Comparison of ENCODE assay signal across 25 cellular contexts in the genomic region with DNA sequence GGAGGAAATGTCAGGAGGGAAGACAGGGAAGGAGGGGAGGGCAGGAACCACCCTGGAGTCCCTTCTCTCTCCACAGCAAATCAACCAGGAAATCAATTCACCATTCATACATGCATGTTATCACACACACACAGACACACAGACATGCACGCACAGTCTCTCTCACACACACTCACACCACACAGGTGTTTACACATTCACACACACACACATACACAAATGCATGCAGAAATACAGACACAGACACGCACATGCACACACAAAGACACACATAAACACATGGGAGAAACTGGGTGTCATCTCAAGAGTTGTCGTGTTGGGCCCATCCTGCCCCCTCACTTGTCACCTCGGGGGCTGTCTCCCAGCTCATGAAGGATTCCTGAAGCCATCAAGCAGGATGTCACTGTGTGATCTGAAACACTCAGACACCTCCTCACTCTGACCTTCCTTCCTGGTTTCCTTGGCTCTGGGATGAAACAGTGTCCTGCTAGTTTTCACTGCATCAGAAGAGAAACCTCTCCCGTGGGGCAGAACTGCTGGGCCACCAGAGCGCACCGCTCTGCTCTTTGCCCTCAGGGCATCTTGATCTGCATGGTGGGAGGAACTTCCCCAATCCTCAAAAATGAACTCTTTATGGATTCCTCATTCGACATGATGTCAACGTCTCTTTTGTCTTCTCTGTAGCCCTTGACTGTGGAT. TPM values are rescaled to one million over a fixed set of nuclear protein-coding genes. Genes with fewer than 3 reads are reported as not detected.
A peak's percentile ranks its signal among the peaks of the same experiment; 100 is the strongest.
DNase-seq lines count a peak whose midpoint lies in the region; ATAC-seq, FAIRE-seq and TF ChIP-seq lines count a peak whose summit lies in the region.
"Had no signal": no experiment of that assay in that cellular context is flagged by ENCODE, and none has a peak within 500 bp of the region (broad histone marks: within the 10 kb centered on the region; RNA-seq: fewer than 3 reads in every experiment).

No MANE protein-coding gene starts in this region.

- TF ChIP-seq CTCF in mammary epithelial cell (conservative IDR thresholded peaks at IDR 0.05 in 1 of 2, IDR thresholded peaks at IDR 0.05 in 1 of 2; ENCODE audit: extremely low read depth in 1 of 2, insufficient read depth in 1 of 2, low read depth in 1 of 2, low read length in 2 of 2) = no peak
- TF ChIP-seq CTCF in MCF 10A (IDR thresholded peaks at IDR 0.05; ENCODE audit: unreplicated experiment) = no peak
- no peak for TF ChIP-seq CTCF in HepG2 (CRISPR knock-in tag; IDR thresholded peaks at IDR 0.05)
- TF ChIP-seq CTCF in vagina (IDR thresholded peaks at IDR 0.05) = no peak

- CTCF ChIA-PET in mammary epithelial cell (lab: Charles Lee; ENCODE audit: low non-redundant PET) (no interaction called here), MCF 10A (lab: Yijun Ruan, JAX) (interaction anchor here (0.7 kb wide), 1 partner anchor 79 kb away, joined by 4 read pairs; no protein-coding TSS in a partner anchor), HepG2 (lab: Yijun Ruan, JAX; ENCODE audit: low intra/inter-chr PET ratio, low total read pairs) (no interaction called here)

- 60% methylated on average over 8 of the region's 9 CpGs for WGBS in mammary epithelial cell (ENCODE audit: low coverage, missing lambda C conversion rate)
- WGBS in HepG2 (ENCODE audit: low lambda C conversion rate) = 32% methylated on average over 9 of the region's 9 CpGs

- H3K27me3 Mint-ChIP-seq in MCF 10A (ENCODE audit: insufficient read depth, unreplicated experiment) = no peaks in the 10 kb centered on the region

- H3K36me3 Mint-ChIP-seq in MCF 10A (ENCODE audit: insufficient read depth, unreplicated experiment) = peaks cover 6% of the 10 kb centered on the region
- H3K36me3 Mint-ChIP-seq: CD4-positive, CD25-positive, alpha-beta regulatory T cell had no signal

- H4K20me1 ChIP-seq in mammary epithelial cell (ENCODE audit: insufficient read depth, low read length) (no peaks in the 10 kb centered on the region), HepG2 (ENCODE audit: insufficient read depth, low read length) (no peaks in the 10 kb centered on the region)

- no peak for DNase-seq in mammary epithelial cell
- DNase-seq in MCF 10A (ENCODE audit: unreplicated experiment) = no peak
- no peak for DNase-seq in HepG2 (ENCODE audit: low spot score)
- DNase-seq in vagina (ENCODE audit: extremely low spot score in 2 of 2) = peak; percentile 37 to 60
- DNase-seq in retina = no peak
- DNase-seq: BE2C; CD4-positive, CD25-positive, alpha-beta regulatory T cell; COR-L47; DMS153; GF-D8; HCEC 1CT; NCI-H1105; NCI-H1694; NCI-H510A; NCI-H748 treated with DMSO at 0.1 percent for 48 hours; NK-92 treated with Interleukin-12 subunit alpha and Interleukin-12 subunit beta, amount 100 ng/mL, for 24 hours had no signal

- H2AFZ ChIP-seq in mammary epithelial cell (ENCODE audit: low read depth, low read length) (no peak overlapping the region), HepG2 (ENCODE audit: low read length) (no peak overlapping the region)
- H2AFZ ChIP-seq: GM23248 had no signal

- no peaks in the 10 kb centered on the region for H3K36me3 ChIP-seq in mammary epithelial cell (ENCODE audit: insufficient read depth, low read length)
- no peaks in the 10 kb centered on the region for H3K36me3 ChIP-seq in HepG2 (replicated peaks in 1 of 2; ENCODE audit: control insufficient read depth in 1 of 2, insufficient read depth in 2 of 2, low read length in 2 of 2)
- no peaks in the 10 kb centered on the region for H3K36me3 ChIP-seq in vagina
- H3K36me3 ChIP-seq: BE2C had no signal

- POLR2A ChIA-PET in MCF 10A (lab: Yijun Ruan, JAX) (interaction anchor here (0.7 to 1.2 kb wide), 2 partner anchors 25 to 50 kb away, joined by 3 read pairs; no protein-coding TSS in a partner anchor), HepG2 (lab: Yijun Ruan, JAX) (no interaction called here)

- no peak for FAIRE-seq in HepG2 (lab: Jason Lieb, UNC)
- FAIRE-seq: A204.1, GM12878, GM19239, RCC 7860 had no signal

- BruUV-seq in mammary epithelial cell (replicated peaks; lab: Mats Ljungman, UMichigan) = TSS peak; percentile 98
- BruUV-seq in MCF 10A (replicated peaks; lab: Mats Ljungman, UMichigan) = no TSS peak
- BruUV-seq in HepG2 (replicated peaks; lab: Mats Ljungman, UMichigan) = no TSS peak

- peaks cover 10% of the 10 kb centered on the region for H3K4me1 Mint-ChIP-seq in MCF 10A (ENCODE audit: insufficient read depth, unreplicated experiment)
- H3K4me1 Mint-ChIP-seq: CD4-positive, CD25-positive, alpha-beta regulatory T cell had no signal

- H3K27me3 ChIP-seq in mammary epithelial cell (ENCODE audit: insufficient read depth, low read length) = no peaks in the 10 kb centered on the region
- H3K27me3 ChIP-seq in HepG2 (ENCODE audit: control insufficient read depth in 1 of 2, insufficient read depth in 2 of 2, low read length in 2 of 2) = peaks cover 3 to 38% of the 10 kb centered on the region in 2 experiments; a peak in 4 of 5 replicates
- H3K27me3 ChIP-seq in vagina = no peaks in the 10 kb centered on the region

- H3K4me3 ChIP-seq in mammary epithelial cell (replicated peaks in 1 of 3; ENCODE audit: insufficient read depth in 1 of 3, low read depth in 2 of 3, low read length in 3 of 3) = no peak overlapping the region
- H3K4me3 ChIP-seq in HepG2 (replicated peaks in 1 of 3; ENCODE audit: insufficient read depth in 1 of 3, low read depth in 2 of 3, low read length in 3 of 3) = no peak overlapping the region
- H3K4me3 ChIP-seq in vagina = no peak overlapping the region
- H3K4me3 ChIP-seq: GM12878, GM23248 had no signal

- H3K27ac ChIP-seq in mammary epithelial cell (ENCODE audit: insufficient read depth, low read depth, low read length) (no peak overlapping the region), HepG2 (ENCODE audit: extremely low read length, insufficient read depth, low read length) (no peak overlapping the region), vagina (no peak overlapping the region)
- H3K27ac ChIP-seq: GM23248, HL-60 had no signal

- dilution Hi-C loops in mammary epithelial cell (cut with HindIII; ENCODE audit: low sequenced_read_pairs) = no loop called here

- H3K9me3 Mint-ChIP-seq in MCF 10A (ENCODE audit: unreplicated experiment) = no peaks in the 10 kb centered on the region

- TF ChIP-seq RAD21 in HepG2 (CRISPR knock-in tag; IDR thresholded peaks at IDR 0.05) = no peak

- intact Hi-C loops in mammary epithelial cell (cut with micrococcal nuclease) (loop anchor here (2.0 kb wide), 1 partner anchor 13 kb away; no protein-coding TSS in a partner anchor), MCF 10A (cut with micrococcal nuclease) (no loop called here), HepG2 (cut with micrococcal nuclease; ENCODE audit: unreplicated experiment) (no loop called here), vagina (cut with DNase I) (no loop called here)

- H3K4me2 ChIP-seq in mammary epithelial cell (ENCODE audit: insufficient read depth, low read depth, low read length) (no peak overlapping the region), HepG2 (ENCODE audit: low read depth, low read length) (no peak overlapping the region)

- no peak overlapping the region for H3K4me3 Mint-ChIP-seq in MCF 10A (ENCODE audit: unreplicated experiment)

- TF ChIP-seq EP300 in HepG2 (IDR thresholded peaks at IDR 0.05; ENCODE audit: low read depth in 2 of 2, low read length in 2 of 2) (no peak), HepG2 (CRISPR knock-in tag; IDR thresholded peaks at IDR 0.05; ENCODE audit: borderline replicate concordance) (no peak)

- H3K27ac Mint-ChIP-seq in MCF 10A (ENCODE audit: low read depth, unreplicated experiment) = no peak overlapping the region
- H3K27ac Mint-ChIP-seq: CD4-positive, CD25-positive, alpha-beta regulatory T cell had no signal

- peaks cover 5% of the 10 kb centered on the region for H3K4me1 ChIP-seq in mammary epithelial cell (ENCODE audit: insufficient read depth, low read length)
- no peaks in the 10 kb centered on the region for H3K4me1 ChIP-seq in HepG2 (ENCODE audit: insufficient read depth, low read length)
- H3K4me1 ChIP-seq in vagina = no peaks in the 10 kb centered on the region
- H3K4me1 ChIP-seq: BE2C had no signal

- H3K79me2 ChIP-seq in mammary epithelial cell (ENCODE audit: insufficient read depth, low read length) (no peaks in the 10 kb centered on the region), HepG2 (ENCODE audit: insufficient read depth, low read length) (no peaks in the 10 kb centered on the region)

- ATAC-seq in HepG2 (no peak), HG03025 (IDR thresholded peaks at IDR 0.05; ENCODE audit: low FRiP score, unreplicated experiment) (no peak)
- ATAC-seq: GM12878, Right ventricle myocardium inferior had no signal

- H3K9me3 ChIP-seq in mammary epithelial cell (replicated peaks; ENCODE audit: insufficient read depth, low read length) (no peaks in the 10 kb centered on the region), HepG2 (ENCODE audit: low read length) (peaks cover 5% of the 10 kb centered on the region), vagina (peaks cover under 1% of the 10 kb centered on the region)
- H3K9me3 ChIP-seq: BE2C had no signal

- in situ Hi-C loops in mammary epithelial cell (cut with MboI; ENCODE audit: low sequenced_read_pairs in 2 of 2) (loop anchor here in 1 of 2 donors (25.0 kb wide), 1 partner anchor 351 kb away; the partner anchor contains the start of gene GINM1), HepG2 (cut with HindIII; ENCODE audit: extremely low pct_ligation_motif_present, low pct_unique_long_range_greater_than_20kb) (no loop called here)

- TF ChIP-seq POLR2A in HepG2 (IDR thresholded peaks at IDR 0.05; ENCODE audit: insufficient read depth in 1 of 2, low read depth in 2 of 2, low read length in 2 of 2) = no peak
- TF ChIP-seq POLR2A in vagina (IDR thresholded peaks at IDR 0.05) = no peak

- H3K9ac ChIP-seq in mammary epithelial cell (ENCODE audit: insufficient read depth, low read length) = no peak overlapping the region
- H3K9ac ChIP-seq in HepG2 (ENCODE audit: insufficient read depth, low read depth, low read length) = no peak overlapping the region
- H3K9ac ChIP-seq: GM23248 had no signal

RNA-seq across cellular contexts. Expression of gene RAET1G, which starts 9.2 kb away (rescaled TPM):
- total RNA-seq in mammary epithelial cell (10 to 100 TPM in 1 of 2 donors, 1 to 10 TPM in 1; 6.3 to 28.8 TPM), MCF 10A (2022) (8.3 and 9.9 TPM in 2 replicates), HepG2 (2016; rRNA removed; fragmentation: Illumina TruSeq; extraction: Trizol) (not detected in 2 replicates), vagina (4.9 TPM)
- polyA plus RNA-seq in mammary epithelial cell (32.3 TPM), HepG2 (2011; rRNA removed) (not detected in 2 replicates)
- 3.1 TPM for polyA minus RNA-seq in mammary epithelial cell
- total RNA-seq in HepG2 (2016; cell fraction: cytosol; rRNA removed; fragmentation: Illumina TruSeq; extraction: Trizol; ENCODE audit: low read depth) = not detected in 2 replicates
- not detected in 2 replicates for total RNA-seq in HepG2 (2016; cell fraction: insoluble cytoplasmic fraction; rRNA removed; fragmentation: Illumina TruSeq; extraction: Trizol)
- not detected in 2 replicates for total RNA-seq in HepG2 (2016; cell fraction: membrane; rRNA removed; fragmentation: Illumina TruSeq; extraction: Trizol)
- not detected in 2 replicates for total RNA-seq in HepG2 (2016; cell fraction: nucleus; rRNA removed; fragmentation: Illumina TruSeq; extraction: Trizol)
- polyA plus RNA-seq in HepG2 (2011; cell fraction: cytosol; rRNA removed) = not detected in 2 replicates
- polyA plus RNA-seq in HepG2 (2011; cell fraction: nucleus; rRNA removed) = not detected in 2 replicates
- polyA plus RNA-seq in HepG2 (2012) = not detected in 2 replicates
- not detected in 2 replicates for polyA plus RNA-seq in HepG2 (2016; cell fraction: cytosol; fragmentation: Illumina TruSeq; extraction: Trizol; ENCODE audit: low read depth)
- not detected in 2 replicates for polyA plus RNA-seq in HepG2 (2016; cell fraction: insoluble cytoplasmic fraction; fragmentation: Illumina TruSeq; extraction: Trizol; ENCODE audit: low read depth)
- not detected in 2 replicates for polyA plus RNA-seq in HepG2 (2016; cell fraction: membrane; fragmentation: Illumina TruSeq; extraction: Trizol; ENCODE audit: low read depth)
- polyA plus RNA-seq in HepG2 (2016; cell fraction: nucleus; fragmentation: Illumina TruSeq; extraction: Trizol; ENCODE audit: insufficient read depth, low read depth) = not detected in 2 replicates
- 6.1 TPM in 1 of 2 replicates, not detected in the other for polyA minus RNA-seq in HepG2 (2011; rRNA and poly(A)+ RNA removed; ENCODE audit: low replicate concordance)
- polyA minus RNA-seq in HepG2 (2011; cell fraction: cytosol; rRNA and poly(A)+ RNA removed) = not detected in 2 replicates
- polyA minus RNA-seq in HepG2 (2011; cell fraction: nucleus; rRNA and poly(A)+ RNA removed) = not detected in 2 replicates
- total RNA-seq: GM12878, SK-MEL-5 had no signal
- polyA plus RNA-seq: CD4-positive, CD25-positive, alpha-beta regulatory T cell; GM12878 had no signal

RNA-seq across cellular contexts. Expression of gene RAET1E, which starts 15.8 kb away (rescaled TPM):
- total RNA-seq in mammary epithelial cell = 10 to 100 TPM in 1 of 2 donors, 1 to 10 TPM in 1; 9.2 to 15.0 TPM
- 18.5 TPM for polyA plus RNA-seq in mammary epithelial cell
- not detected for polyA minus RNA-seq in mammary epithelial cell
- 28.9 and 37.6 TPM in 2 replicates for total RNA-seq in MCF 10A (2022)
- total RNA-seq in HepG2 (2016; rRNA removed; fragmentation: Illumina TruSeq; extraction: Trizol) = not detected in 2 replicates
- total RNA-seq in HepG2 (2016; cell fraction: cytosol; rRNA removed; fragmentation: Illumina TruSeq; extraction: Trizol; ENCODE audit: low read depth) = not detected in 2 replicates
- total RNA-seq in HepG2 (2016; cell fraction: insoluble cytoplasmic fraction; rRNA removed; fragmentation: Illumina TruSeq; extraction: Trizol) = not detected in 2 replicates
- not detected in 2 replicates for total RNA-seq in HepG2 (2016; cell fraction: membrane; rRNA removed; fragmentation: Illumina TruSeq; extraction: Trizol)
- not detected in 2 replicates for total RNA-seq in HepG2 (2016; cell fraction: nucleus; rRNA removed; fragmentation: Illumina TruSeq; extraction: Trizol)
- not detected in 2 replicates for polyA plus RNA-seq in HepG2 (2011; rRNA removed)
- polyA plus RNA-seq in HepG2 (2011; cell fraction: cytosol; rRNA removed) = not detected in 2 replicates
- not detected in 2 replicates for polyA plus RNA-seq in HepG2 (2011; cell fraction: nucleus; rRNA removed)
- polyA plus RNA-seq in HepG2 (2012) = not detected in 2 replicates
- not detected in 2 replicates for polyA plus RNA-seq in HepG2 (2016; cell fraction: cytosol; fragmentation: Illumina TruSeq; extraction: Trizol; ENCODE audit: low read depth)
- not detected in 2 replicates for polyA plus RNA-seq in HepG2 (2016; cell fraction: insoluble cytoplasmic fraction; fragmentation: Illumina TruSeq; extraction: Trizol; ENCODE audit: low read depth)
- polyA plus RNA-seq in HepG2 (2016; cell fraction: membrane; fragmentation: Illumina TruSeq; extraction: Trizol; ENCODE audit: low read depth) = not detected in 2 replicates
- polyA plus RNA-seq in HepG2 (2016; cell fraction: nucleus; fragmentation: Illumina TruSeq; extraction: Trizol; ENCODE audit: insufficient read depth, low read depth) = not detected in 2 replicates
- polyA minus RNA-seq in HepG2 (2011; rRNA and poly(A)+ RNA removed; ENCODE audit: low replicate concordance) = 19.1 TPM in 1 of 2 replicates, not detected in the other
- polyA minus RNA-seq in HepG2 (2011; cell fraction: cytosol; rRNA and poly(A)+ RNA removed) = not detected in 2 replicates
- polyA minus RNA-seq in HepG2 (2011; cell fraction: nucleus; rRNA and poly(A)+ RNA removed) = not detected in 2 replicates
- 27.5 TPM for total RNA-seq in vagina
- total RNA-seq: CD4-positive, CD25-positive, alpha-beta regulatory T cell; GM12878; SK-MEL-5 had no signal
- polyA plus RNA-seq: CD4-positive, CD25-positive, alpha-beta regulatory T cell; GM12878 had no signal

RNA-seq across cellular contexts. Expression of gene ULBP2, which starts 28.1 kb away (rescaled TPM):
- 10 to 100 TPM; 12.9 to 14.5 TPM for total RNA-seq in mammary epithelial cell
- polyA plus RNA-seq in mammary epithelial cell = 20.7 TPM
- 1.7 TPM for polyA minus RNA-seq in mammary epithelial cell
- total RNA-seq in MCF 10A (2022) = 3.1 and 5.2 TPM in 2 replicates
- not detected in 2 replicates for total RNA-seq in HepG2 (2016; rRNA removed; fragmentation: Illumina TruSeq; extraction: Trizol)
- total RNA-seq in HepG2 (2016; cell fraction: cytosol; rRNA removed; fragmentation: Illumina TruSeq; extraction: Trizol; ENCODE audit: low read depth) = not detected in 2 replicates
- total RNA-seq in HepG2 (2016; cell fraction: insoluble cytoplasmic fraction; rRNA removed; fragmentation: Illumina TruSeq; extraction: Trizol) = not detected in 2 replicates
- not detected in 2 replicates for total RNA-seq in HepG2 (2016; cell fraction: membrane; rRNA removed; fragmentation: Illumina TruSeq; extraction: Trizol)
- total RNA-seq in HepG2 (2016; cell fraction: nucleus; rRNA removed; fragmentation: Illumina TruSeq; extraction: Trizol) = not detected in 2 replicates
- polyA plus RNA-seq in HepG2 (2011; rRNA removed) = not detected in 2 replicates
- polyA plus RNA-seq in HepG2 (2011; cell fraction: cytosol; rRNA removed) = not detected in 2 replicates
- not detected in 2 replicates for polyA plus RNA-seq in HepG2 (2011; cell fraction: nucleus; rRNA removed)
- not detected in 2 replicates for polyA plus RNA-seq in HepG2 (2012)
- polyA plus RNA-seq in HepG2 (2016; cell fraction: cytosol; fragmentation: Illumina TruSeq; extraction: Trizol; ENCODE audit: low read depth) = not detected in 2 replicates
- polyA plus RNA-seq in HepG2 (2016; cell fraction: insoluble cytoplasmic fraction; fragmentation: Illumina TruSeq; extraction: Trizol; ENCODE audit: low read depth) = not detected in 2 replicates
- polyA plus RNA-seq in HepG2 (2016; cell fraction: membrane; fragmentation: Illumina TruSeq; extraction: Trizol; ENCODE audit: low read depth) = not detected in 2 replicates
- not detected in 2 replicates for polyA plus RNA-seq in HepG2 (2016; cell fraction: nucleus; fragmentation: Illumina TruSeq; extraction: Trizol; ENCODE audit: insufficient read depth, low read depth)
- not detected in 2 replicates for polyA minus RNA-seq in HepG2 (2011; rRNA and poly(A)+ RNA removed; ENCODE audit: low replicate concordance)
- polyA minus RNA-seq in HepG2 (2011; cell fraction: cytosol; rRNA and poly(A)+ RNA removed) = not detected in 2 replicates
- not detected in 2 replicates for polyA minus RNA-seq in HepG2 (2011; cell fraction: nucleus; rRNA and poly(A)+ RNA removed)
- total RNA-seq in vagina = not detected

RNA-seq across cellular contexts. Expression of gene LRP11, which starts 49.5 kb away (rescaled TPM):
- total RNA-seq in mammary epithelial cell = 10 to 100 TPM; 67.5 to 71.3 TPM
- polyA plus RNA-seq in mammary epithelial cell = 35.9 TPM
- polyA minus RNA-seq in mammary epithelial cell = 57.5 TPM
- 38.1 and 46.1 TPM in 2 replicates for total RNA-seq in MCF 10A (2022)
- 32.1 and 48.9 TPM in 2 replicates for total RNA-seq in HepG2 (2016; rRNA removed; fragmentation: Illumina TruSeq; extraction: Trizol)
- 13.6 and 13.7 TPM in 2 replicates for total RNA-seq in HepG2 (2016; cell fraction: cytosol; rRNA removed; fragmentation: Illumina TruSeq; extraction: Trizol; ENCODE audit: low read depth)
- 32.2 and 47.6 TPM in 2 replicates for total RNA-seq in HepG2 (2016; cell fraction: insoluble cytoplasmic fraction; rRNA removed; fragmentation: Illumina TruSeq; extraction: Trizol)
- total RNA-seq in HepG2 (2016; cell fraction: membrane; rRNA removed; fragmentation: Illumina TruSeq; extraction: Trizol) = 24.5 and 28.9 TPM in 2 replicates
- total RNA-seq in HepG2 (2016; cell fraction: nucleus; rRNA removed; fragmentation: Illumina TruSeq; extraction: Trizol) = 41.9 and 47.5 TPM in 2 replicates
- polyA plus RNA-seq in HepG2 (2011; rRNA removed) = 32.4 and 35.8 TPM in 2 replicates
- polyA plus RNA-seq in HepG2 (2011; cell fraction: cytosol; rRNA removed) = 25.8 and 29.0 TPM in 2 replicates
- polyA plus RNA-seq in HepG2 (2011; cell fraction: nucleus; rRNA removed) = 17.4 and 23.9 TPM in 2 replicates
- polyA plus RNA-seq in HepG2 (2012) = 41.6 TPM in 2 replicates
- polyA plus RNA-seq in HepG2 (2016; cell fraction: cytosol; fragmentation: Illumina TruSeq; extraction: Trizol; ENCODE audit: low read depth) = 5.0 and 5.9 TPM in 2 replicates
- 33.9 and 34.7 TPM in 2 replicates for polyA plus RNA-seq in HepG2 (2016; cell fraction: insoluble cytoplasmic fraction; fragmentation: Illumina TruSeq; extraction: Trizol; ENCODE audit: low read depth)
- 16.2 and 18.5 TPM in 2 replicates for polyA plus RNA-seq in HepG2 (2016; cell fraction: membrane; fragmentation: Illumina TruSeq; extraction: Trizol; ENCODE audit: low read depth)
- 61.0 and 62.4 TPM in 2 replicates for polyA plus RNA-seq in HepG2 (2016; cell fraction: nucleus; fragmentation: Illumina TruSeq; extraction: Trizol; ENCODE audit: insufficient read depth, low read depth)
- 115 and 160 TPM in 2 replicates for polyA minus RNA-seq in HepG2 (2011; rRNA and poly(A)+ RNA removed; ENCODE audit: low replicate concordance)
- 33.6 and 36.5 TPM in 2 replicates for polyA minus RNA-seq in HepG2 (2011; cell fraction: cytosol; rRNA and poly(A)+ RNA removed)
- polyA minus RNA-seq in HepG2 (2011; cell fraction: nucleus; rRNA and poly(A)+ RNA removed) = 18.3 and 25.0 TPM in 2 replicates
- total RNA-seq in vagina = 35.1 TPM

RNA-seq across cellular contexts. Expression of gene ULBP1, which starts 50.1 kb away (rescaled TPM):
- total RNA-seq in mammary epithelial cell (10 to 100 TPM in 1 of 2 donors, 1 to 10 TPM in 1; 5.2 to 23.5 TPM), MCF 10A (2022) (not detected in 2 replicates), HepG2 (2016; rRNA removed; fragmentation: Illumina TruSeq; extraction: Trizol) (0.04 TPM in 1 of 2 replicates, not detected in the other), vagina (not detected)
- polyA plus RNA-seq in mammary epithelial cell (1.3 TPM), HepG2 (2011; rRNA removed) (0.08 and 0.09 TPM in 2 replicates)
- polyA minus RNA-seq in mammary epithelial cell = not detected
- not detected in 2 replicates for total RNA-seq in HepG2 (2016; cell fraction: cytosol; rRNA removed; fragmentation: Illumina TruSeq; extraction: Trizol; ENCODE audit: low read depth)
- total RNA-seq in HepG2 (2016; cell fraction: insoluble cytoplasmic fraction; rRNA removed; fragmentation: Illumina TruSeq; extraction: Trizol) = 0.06 TPM in 1 of 2 replicates, not detected in the other
- total RNA-seq in HepG2 (2016; cell fraction: membrane; rRNA removed; fragmentation: Illumina TruSeq; extraction: Trizol) = not detected in 2 replicates
- 0.12 TPM in 1 of 2 replicates, not detected in the other for total RNA-seq in HepG2 (2016; cell fraction: nucleus; rRNA removed; fragmentation: Illumina TruSeq; extraction: Trizol)
- polyA plus RNA-seq in HepG2 (2011; cell fraction: cytosol; rRNA removed) = 0.11 and 0.13 TPM in 2 replicates
- 0.05 and 0.10 TPM in 2 replicates for polyA plus RNA-seq in HepG2 (2011; cell fraction: nucleus; rRNA removed)
- 0.27 and 0.39 TPM in 2 replicates for polyA plus RNA-seq in HepG2 (2012)
- not detected in 2 replicates for polyA plus RNA-seq in HepG2 (2016; cell fraction: cytosol; fragmentation: Illumina TruSeq; extraction: Trizol; ENCODE audit: low read depth)
- polyA plus RNA-seq in HepG2 (2016; cell fraction: insoluble cytoplasmic fraction; fragmentation: Illumina TruSeq; extraction: Trizol; ENCODE audit: low read depth) = 0.09 TPM in 1 of 2 replicates, not detected in the other
- not detected in 2 replicates for polyA plus RNA-seq in HepG2 (2016; cell fraction: membrane; fragmentation: Illumina TruSeq; extraction: Trizol; ENCODE audit: low read depth)
- polyA plus RNA-seq in HepG2 (2016; cell fraction: nucleus; fragmentation: Illumina TruSeq; extraction: Trizol; ENCODE audit: insufficient read depth, low read depth) = 0.16 TPM in 1 of 2 replicates, not detected in the other
- polyA minus RNA-seq in HepG2 (2011; rRNA and poly(A)+ RNA removed; ENCODE audit: low replicate concordance) = 0.06 and 0.21 TPM in 2 replicates
- polyA minus RNA-seq in HepG2 (2011; cell fraction: cytosol; rRNA and poly(A)+ RNA removed) = not detected in 2 replicates
- 0.12 and 0.13 TPM in 2 replicates for polyA minus RNA-seq in HepG2 (2011; cell fraction: nucleus; rRNA and poly(A)+ RNA removed)
- total RNA-seq: GM12878, SK-MEL-5 had no signal
- polyA plus RNA-seq: CD4-positive, CD25-positive, alpha-beta regulatory T cell had no signal

Comparison
In these comparisons a context has a peak if more than half of its experiments do, and no peak if none do; other contexts are left out.
1. DNase-seq: peak in vagina (2 of 2); none in mammary epithelial cell (single experiment), MCF 10A (single experiment), HepG2 (single experiment) and retina (single experiment).
2. RNA of gene RAET1E, which starts 15.8 kb away (total RNA-seq): 28.9 to 37.6 TPM in MCF 10A, 27.5 TPM in vagina (single experiment) and 9.2 to 15.0 TPM in mammary epithelial cell; not detected in HepG2; every median in the first group is over 4 times any median in the second.